In the genomic region with DNA sequence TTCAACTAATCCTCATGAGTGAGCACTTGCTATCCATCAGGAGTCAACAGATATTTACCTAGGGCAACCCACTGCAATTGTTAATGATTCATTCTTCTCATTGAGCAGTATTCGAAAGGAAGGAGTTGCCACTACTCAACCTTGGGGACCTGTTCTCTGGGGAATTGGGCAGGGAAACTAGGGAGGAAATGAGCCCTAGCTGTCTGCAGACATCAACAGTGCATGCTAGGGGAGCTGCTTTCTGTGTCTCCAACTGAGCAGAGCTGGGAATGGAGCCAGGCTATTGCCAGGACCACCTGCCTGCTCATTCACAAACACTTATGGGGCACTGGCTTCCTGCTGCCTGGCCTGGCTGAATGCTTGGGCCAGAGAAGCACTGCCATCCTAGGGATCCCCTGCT, we compare ENCODE assay signal across 11 cellular contexts.
A peak's percentile ranks its signal among the peaks of the same experiment; 100 is the strongest.
DNase-seq lines count a peak whose midpoint lies in the region; ATAC-seq lines count a peak whose summit lies in the region.
"Had no signal": no experiment of that assay in that cellular context is flagged by ENCODE, and none has a peak within 500 bp of the region (broad histone marks: within the 10 kb centered on the region; RNA-seq: fewer than 3 reads in every experiment).

No MANE protein-coding gene starts in this region.

- DNase-seq in COR-L47 (lab: John Stamatoyannopoulos, UW) (peak; percentile 91), NCI-H69 (lab: John Stamatoyannopoulos, UW) (peak; percentile 96), medulla oblongata (ENCODE audit: extremely low spot score) (no peak)
- DNase-seq in activated CD4-positive, CD25-positive, alpha-beta regulatory T cell treated with anti-CD3 and anti-CD28 coated beads, Interleukin-2, amount 50 U/mL, for 72 hours = no peak
- DNase-seq in stimulated activated naive CD4-positive, alpha-beta T cell (lab: John Stamatoyannopoulos, UW) = no peak
- DNase-seq: activated CD4-positive, alpha-beta T cell treated with anti-CD3 and anti-CD28 coated beads for 36 hours; NCI-H1930; tibial artery had no signal

- ATAC-seq in GM21423 (IDR thresholded peaks at IDR 0.05; ENCODE audit: unreplicated experiment) (peak; percentile 73), HG03571 (IDR thresholded peaks at IDR 0.05; ENCODE audit: unreplicated experiment) (peak; percentile 72), HG02798 (IDR thresholded peaks at IDR 0.05; ENCODE audit: poor library complexity, unreplicated experiment) (no peak)
- ATAC-seq: activated CD4-positive, alpha-beta T cell treated with anti-CD3 and anti-CD28 coated beads for 36 hours had no signal

Comparison
In these comparisons a context has a peak if more than half of its experiments do, and no peak if none do; other contexts are left out.
1. DNase-seq: peak in COR-L47 (single experiment) and NCI-H69 (single experiment); none in medulla oblongata (single experiment), activated CD4-positive, CD25-positive, alpha-beta regulatory T cell treated with anti-CD3 and anti-CD28 coated beads, Interleukin-2, amount 50 U/mL, for 72 hours (single experiment) and stimulated activated naive CD4-positive, alpha-beta T cell (0 of 6).